In genomic region chr9:133387680-133388079, GRCh38 we compare ENCODE assay signal across 25 cellular contexts. TPM values are rescaled to one million over a fixed set of nuclear protein-coding genes. Genes with fewer than 3 reads are reported as not detected.
DNase-seq lines count a peak whose midpoint lies in the region; ATAC-seq lines count a peak whose summit lies in the region.
"Had no signal": no experiment of that assay in that cellular context is flagged by ENCODE, and none has a peak within 500 bp of the region (broad histone marks: within the 10 kb centered on the region; RNA-seq: fewer than 3 reads in every experiment).

No MANE protein-coding gene starts in this region.

- intact Hi-C loops in activated CD4-positive, alpha-beta T cell treated with anti-CD3 and anti-CD28 coated beads, Interleukin-2, amount 10 ng/mL, durations not matched to agents 24 days and 14 days (cut with micrococcal nuclease): no loop called here

- H3K27me3 Mint-ChIP-seq in activated CD4-positive, alpha-beta T cell treated with anti-CD3 and anti-CD28 coated beads, Interleukin-2, amount 10 ng/mL, durations not matched to agents 24 days and 14 days: no peaks in the 10 kb centered on the region
- peaks cover 8% of the 10 kb centered on the region for H3K27me3 Mint-ChIP-seq in activated CD8-positive, alpha-beta memory T cell treated with anti-CD3 and anti-CD28 coated beads, Interleukin-2, amount 10 ng/mL, durations not matched to agents 7 days and 5 days

- H3K27ac Mint-ChIP-seq in activated CD4-positive, alpha-beta T cell treated with anti-CD3 and anti-CD28 coated beads, Interleukin-2, amount 10 ng/mL, durations not matched to agents 24 days and 14 days: no peak overlapping the region
- H3K27ac Mint-ChIP-seq in stimulated activated effector memory CD8-positive, alpha-beta T cell treated with anti-CD3 and anti-CD28 coated beads, Interleukin-12 subunit alpha, Interleukin-12 subunit beta, amount 100 ng/mL, for 72 hours: no peak overlapping the region
- no peak overlapping the region for H3K27ac Mint-ChIP-seq in activated CD8-positive, alpha-beta memory T cell treated with anti-CD3 and anti-CD28 coated beads, Interleukin-2, amount 10 ng/mL, durations not matched to agents 7 days and 5 days
- H3K27ac Mint-ChIP-seq: activated naive CD4-positive, alpha-beta T cell treated with anti-CD3 and anti-CD28 coated beads, Interleukin-2, amount 50 U/mL, for 24 hours; activated T-helper 17 cell treated with anti-CD3 and anti-CD28 coated beads, Interleukin-2, amount 50 U/mL, for 72 hours; CD8-positive, alpha-beta memory T cell; neural progenitor cell; stimulated activated naive CD8-positive, alpha-beta T cell treated with anti-CD3 and anti-CD28 coated beads, Interleukin-15, Interleukin-2, amounts not matched to agents 100 ng/mL and 50 ng/mL, for 24 hours had no signal

- no peaks in the 10 kb centered on the region for H3K4me1 Mint-ChIP-seq in activated CD4-positive, alpha-beta T cell treated with anti-CD3 and anti-CD28 coated beads, Interleukin-2, amount 10 ng/mL, durations not matched to agents 24 days and 14 days
- H3K4me1 Mint-ChIP-seq in stimulated activated effector memory CD8-positive, alpha-beta T cell treated with anti-CD3 and anti-CD28 coated beads, Interleukin-12 subunit alpha, Interleukin-12 subunit beta, amount 100 ng/mL, for 72 hours: no peaks in the 10 kb centered on the region
- H3K4me1 Mint-ChIP-seq in activated CD8-positive, alpha-beta memory T cell treated with anti-CD3 and anti-CD28 coated beads, Interleukin-2, amount 10 ng/mL, durations not matched to agents 7 days and 5 days: no peaks in the 10 kb centered on the region
- H3K4me1 Mint-ChIP-seq: activated naive CD4-positive, alpha-beta T cell treated with anti-CD3 and anti-CD28 coated beads, Interleukin-2, amount 50 U/mL, for 24 hours; activated T-helper 17 cell treated with anti-CD3 and anti-CD28 coated beads, Interleukin-2, amount 50 U/mL, for 72 hours; CD8-positive, alpha-beta memory T cell had no signal

- no peak overlapping the region for H3K4me3 Mint-ChIP-seq in activated CD4-positive, alpha-beta T cell treated with anti-CD3 and anti-CD28 coated beads, Interleukin-2, amount 10 ng/mL, durations not matched to agents 24 days and 14 days
- no peak overlapping the region for H3K4me3 Mint-ChIP-seq in stimulated activated effector memory CD8-positive, alpha-beta T cell treated with anti-CD3 and anti-CD28 coated beads, Interleukin-12 subunit alpha, Interleukin-12 subunit beta, amount 100 ng/mL, for 72 hours
- no peak overlapping the region for H3K4me3 Mint-ChIP-seq in activated CD8-positive, alpha-beta memory T cell treated with anti-CD3 and anti-CD28 coated beads, Interleukin-2, amount 10 ng/mL, durations not matched to agents 7 days and 5 days
- H3K4me3 Mint-ChIP-seq: activated naive CD4-positive, alpha-beta T cell treated with anti-CD3 and anti-CD28 coated beads, Interleukin-2, amount 50 U/mL, for 24 hours; activated T-helper 17 cell treated with anti-CD3 and anti-CD28 coated beads, Interleukin-2, amount 50 U/mL, for 72 hours; CD8-positive, alpha-beta memory T cell; neural progenitor cell; stimulated activated naive CD8-positive, alpha-beta T cell treated with anti-CD3 and anti-CD28 coated beads, Interleukin-15, Interleukin-2, amounts not matched to agents 100 ng/mL and 50 ng/mL, for 24 hours had no signal

- no peak for ATAC-seq in GM19452 (IDR thresholded peaks at IDR 0.05; ENCODE audit: unreplicated experiment)
- no peak for ATAC-seq in stimulated activated effector memory CD8-positive, alpha-beta T cell treated with anti-CD3 and anti-CD28 coated beads, Interleukin-12 subunit alpha, Interleukin-12 subunit beta, amount 100 ng/mL, for 72 hours
- ATAC-seq in activated CD8-positive, alpha-beta memory T cell treated with anti-CD3 and anti-CD28 coated beads, Interleukin-2, amount 10 ng/mL, durations not matched to agents 7 days and 5 days: no peak
- ATAC-seq: A549; activated T-helper 17 cell treated with anti-CD3 and anti-CD28 coated beads, Interleukin-2, amount 50 U/mL, for 72 hours; GM12878; SK-N-SH treated with all-trans-retinoic acid at 6 μM for 48 hours had no signal

- DNase-seq in SIG-M5 treated with dmso at 0.1 percent for 504 hours (lab: John Stamatoyannopoulos, UW; ENCODE audit: unreplicated experiment) (peak; percentile 42), SIG-M5 (lab: John Stamatoyannopoulos, UW) (no peak), NCI-H69 (lab: John Stamatoyannopoulos, UW) (peak; percentile 94), epithelial cell of prostate (ENCODE audit: low read depth, low spot score) (peak; percentile 64)
- no peak for DNase-seq in activated CD4-positive, alpha-beta T cell treated with anti-CD3 and anti-CD28 coated beads, Interleukin-2, amount 10 ng/mL, durations not matched to agents 24 days and 14 days
- no peak for DNase-seq in stimulated activated effector memory CD8-positive, alpha-beta T cell treated with anti-CD3 and anti-CD28 coated beads, Interleukin-12 subunit alpha, Interleukin-12 subunit beta, amount 100 ng/mL, for 72 hours (ENCODE audit: low spot score in 2 of 2)
- no peak for DNase-seq in activated CD8-positive, alpha-beta memory T cell treated with anti-CD3 and anti-CD28 coated beads, Interleukin-2, amount 10 ng/mL, durations not matched to agents 7 days and 5 days
- DNase-seq: activated CD4-positive, alpha-beta T cell treated with anti-CD3 and anti-CD28 coated beads, Interleukin-2, amount 50 U/mL, for 1 hour; CD8-positive, alpha-beta memory T cell; DND-41; kidney glomerular epithelial cell; NCI-H1092 treated with DMSO at 0.1 percent for 48 hours; NCI-H2107; NCI-H524; stimulated activated CD4-positive, alpha-beta T cell treated with anti-CD3 and anti-CD28 coated beads, Interleukin-15, amount 100 ng/mL, for 24 hours; tibial artery had no signal

- no peak overlapping the region for H3K27ac ChIP-seq in epithelial cell of prostate
- H3K27ac ChIP-seq: A549, cardiac muscle cell, neural progenitor cell, tibial artery had no signal

- CTCF ChIA-PET in activated CD8-positive, alpha-beta memory T cell treated with anti-CD3 and anti-CD28 coated beads, Interleukin-2, amount 10 ng/mL, durations not matched to agents 7 days and 5 days (lab: Charles Lee): interaction anchor here (1.1 kb wide), 1 partner anchor 92 kb away, joined by 3 read pairs; the partner anchor contains the start of gene SLC2A6

- H3K9me3 Mint-ChIP-seq in activated CD4-positive, alpha-beta T cell treated with anti-CD3 and anti-CD28 coated beads, Interleukin-2, amount 10 ng/mL, durations not matched to agents 24 days and 14 days: no peaks in the 10 kb centered on the region
- no peaks in the 10 kb centered on the region for H3K9me3 Mint-ChIP-seq in stimulated activated effector memory CD8-positive, alpha-beta T cell treated with anti-CD3 and anti-CD28 coated beads, Interleukin-12 subunit alpha, Interleukin-12 subunit beta, amount 100 ng/mL, for 72 hours
- no peaks in the 10 kb centered on the region for H3K9me3 Mint-ChIP-seq in activated CD8-positive, alpha-beta memory T cell treated with anti-CD3 and anti-CD28 coated beads, Interleukin-2, amount 10 ng/mL, durations not matched to agents 7 days and 5 days (ENCODE audit: low read depth)
- H3K9me3 Mint-ChIP-seq: activated naive CD4-positive, alpha-beta T cell treated with anti-CD3 and anti-CD28 coated beads, Interleukin-2, amount 50 U/mL, for 24 hours; activated T-helper 17 cell treated with anti-CD3 and anti-CD28 coated beads, Interleukin-2, amount 50 U/mL, for 72 hours; CD8-positive, alpha-beta memory T cell; stimulated activated naive CD8-positive, alpha-beta T cell treated with anti-CD3 and anti-CD28 coated beads, Interleukin-15, Interleukin-2, amounts not matched to agents 100 ng/mL and 50 ng/mL, for 24 hours had no signal

- H3K36me3 Mint-ChIP-seq in activated CD4-positive, alpha-beta T cell treated with anti-CD3 and anti-CD28 coated beads, Interleukin-2, amount 10 ng/mL, durations not matched to agents 24 days and 14 days (ENCODE audit: low read depth): no peaks in the 10 kb centered on the region
- no peaks in the 10 kb centered on the region for H3K36me3 Mint-ChIP-seq in stimulated activated effector memory CD8-positive, alpha-beta T cell treated with anti-CD3 and anti-CD28 coated beads, Interleukin-12 subunit alpha, Interleukin-12 subunit beta, amount 100 ng/mL, for 72 hours
- H3K36me3 Mint-ChIP-seq in activated CD8-positive, alpha-beta memory T cell treated with anti-CD3 and anti-CD28 coated beads, Interleukin-2, amount 10 ng/mL, durations not matched to agents 7 days and 5 days: no peaks in the 10 kb centered on the region
- H3K36me3 Mint-ChIP-seq: activated naive CD4-positive, alpha-beta T cell treated with anti-CD3 and anti-CD28 coated beads, Interleukin-2, amount 50 U/mL, for 24 hours; CD8-positive, alpha-beta memory T cell had no signal

RNA-seq across cellular contexts. Expression of gene STKLD1, which starts 11.5 kb away (rescaled TPM):
- total RNA-seq in activated CD4-positive, alpha-beta T cell treated with anti-CD3 and anti-CD28 coated beads, Interleukin-2, amount 10 ng/mL, durations not matched to agents 24 days and 14 days: 0.16 and 0.33 TPM in 2 replicates
- total RNA-seq in activated CD8-positive, alpha-beta memory T cell treated with anti-CD3 and anti-CD28 coated beads, Interleukin-2, amount 10 ng/mL, durations not matched to agents 7 days and 5 days: 1 to 10 TPM in 1 of 2 experiments, under 1 TPM in 1; 0.20 to 1.4 TPM

RNA-seq across cellular contexts. Expression of gene SURF4, which starts 11.8 kb away (rescaled TPM):
- total RNA-seq in activated CD4-positive, alpha-beta T cell treated with anti-CD3 and anti-CD28 coated beads, Interleukin-2, amount 10 ng/mL, durations not matched to agents 24 days and 14 days: 235 and 240 TPM in 2 replicates
- total RNA-seq in activated CD8-positive, alpha-beta memory T cell treated with anti-CD3 and anti-CD28 coated beads, Interleukin-2, amount 10 ng/mL, durations not matched to agents 7 days and 5 days: 100 to 1,000 TPM; 218 to 304 TPM

RNA-seq across cellular contexts. Expression of gene REXO4, which starts 30.1 kb away (rescaled TPM):
- total RNA-seq in activated CD4-positive, alpha-beta T cell treated with anti-CD3 and anti-CD28 coated beads, Interleukin-2, amount 10 ng/mL, durations not matched to agents 24 days and 14 days: 39.9 and 42.3 TPM in 2 replicates
- 10 to 100 TPM; 27.5 to 34.1 TPM for total RNA-seq in activated CD8-positive, alpha-beta memory T cell treated with anti-CD3 and anti-CD28 coated beads, Interleukin-2, amount 10 ng/mL, durations not matched to agents 7 days and 5 days

RNA-seq across cellular contexts. Expression of gene SURF2, which starts 31.3 kb away (rescaled TPM):
- 28.5 and 29.3 TPM in 2 replicates for total RNA-seq in activated CD4-positive, alpha-beta T cell treated with anti-CD3 and anti-CD28 coated beads, Interleukin-2, amount 10 ng/mL, durations not matched to agents 24 days and 14 days
- total RNA-seq in activated CD8-positive, alpha-beta memory T cell treated with anti-CD3 and anti-CD28 coated beads, Interleukin-2, amount 10 ng/mL, durations not matched to agents 7 days and 5 days: 10 to 100 TPM; 14.9 to 23.2 TPM

RNA-seq across cellular contexts. Expression of gene SURF1, which starts 31.4 kb away (rescaled TPM):
- total RNA-seq in activated CD4-positive, alpha-beta T cell treated with anti-CD3 and anti-CD28 coated beads, Interleukin-2, amount 10 ng/mL, durations not matched to agents 24 days and 14 days: 29.8 and 33.2 TPM in 2 replicates
- total RNA-seq in activated CD8-positive, alpha-beta memory T cell treated with anti-CD3 and anti-CD28 coated beads, Interleukin-2, amount 10 ng/mL, durations not matched to agents 7 days and 5 days: 10 to 100 TPM; 35.4 to 35.6 TPM

Comparison
In these comparisons a context has a peak if more than half of its experiments do, and no peak if none do; other contexts are left out.
1. DNase-seq: peak in SIG-M5 treated with dmso at 0.1 percent for 504 hours (single experiment), NCI-H69 (single experiment) and epithelial cell of prostate (single experiment); none in SIG-M5 (single experiment), activated CD4-positive, alpha-beta T cell treated with anti-CD3 and anti-CD28 coated beads, Interleukin-2, amount 10 ng/mL, durations not matched to agents 24 days and 14 days (single experiment), stimulated activated effector memory CD8-positive, alpha-beta T cell treated with anti-CD3 and anti-CD28 coated beads, Interleukin-12 subunit alpha, Interleukin-12 subunit beta, amount 100 ng/mL, for 72 hours (0 of 2) and activated CD8-positive, alpha-beta memory T cell treated with anti-CD3 and anti-CD28 coated beads, Interleukin-2, amount 10 ng/mL, durations not matched to agents 7 days and 5 days (single experiment).